Comparison of ENCODE assay signal across 10 cellular contexts in genomic region chr2:199596549-199596948, GRCh38.
DNase-seq lines count a peak whose midpoint lies in the region; ATAC-seq and TF ChIP-seq lines count a peak whose summit lies in the region.
"Had no signal": no experiment of that assay in that cellular context is flagged by ENCODE, and none has a peak within 500 bp of the region (broad histone marks: within the 10 kb centered on the region; RNA-seq: fewer than 3 reads in every experiment).

No MANE protein-coding gene starts in this region.

- H3K27ac Mint-ChIP-seq in nephron progenitor cell = no peak overlapping the region

- ATAC-seq in HG03378 (IDR thresholded peaks at IDR 0.05; ENCODE audit: unreplicated experiment) (no peak), aorta (ENCODE audit: low FRiP score) (no peak)

- no peaks in the 10 kb centered on the region for H3K9me3 ChIP-seq in WERI-Rb-1 (ENCODE audit: severe bottlenecking)
- no peaks in the 10 kb centered on the region for H3K9me3 ChIP-seq in aorta (ENCODE audit: control insufficient read depth, low read length)
- H3K9me3 ChIP-seq: BLaER1 treated with 17β-estradiol and CSF1 and Interleukin-3, amounts not matched to agents 10 nM and 100 nM had no signal

- H3K4me1 ChIP-seq in aorta (ENCODE audit: control insufficient read depth in 1 of 2, insufficient read depth in 2 of 2, low read length in 2 of 2) = no peaks in the 10 kb centered on the region

- H3K36me3 ChIP-seq in WERI-Rb-1 (no peaks in the 10 kb centered on the region), aorta (ENCODE audit: control insufficient read depth in 1 of 2, insufficient read depth in 2 of 2, low read length in 1 of 2) (no peaks in the 10 kb centered on the region)
- H3K36me3 ChIP-seq: BLaER1 treated with 17β-estradiol and CSF1 and Interleukin-3, amounts not matched to agents 10 nM and 100 nM had no signal

- no peaks in the 10 kb centered on the region for H3K36me3 Mint-ChIP-seq in nephron progenitor cell (ENCODE audit: low read depth)

- H3K27me3 ChIP-seq in WERI-Rb-1 (ENCODE audit: insufficient read depth, low read depth, severe bottlenecking) (no peaks in the 10 kb centered on the region), aorta (ENCODE audit: control insufficient read depth in 1 of 2, insufficient read depth in 2 of 2, low read length in 1 of 2) (peaks cover 0 to 2% of the 10 kb centered on the region in 2 donors)
- H3K27me3 ChIP-seq: BLaER1 treated with 17β-estradiol and CSF1 and Interleukin-3, amounts not matched to agents 10 nM and 100 nM had no signal

- H3K4me3 Mint-ChIP-seq in nephron progenitor cell = no peak overlapping the region

- intact Hi-C loops in aorta (cut with DNase I) = no loop called here

- H3K4me1 Mint-ChIP-seq in nephron progenitor cell = peaks cover 30% of the 10 kb centered on the region

- peak; percentile 53 for TF ChIP-seq CTCF in LNCAP (IDR thresholded peaks at IDR 0.05)
- 0 out of 2 replicates have a peak, but pooled peaks have one; percentile 16 for TF ChIP-seq CTCF in WERI-Rb-1 (IDR thresholded peaks at IDR 0.05; ENCODE audit: low read depth, low read length)
- TF ChIP-seq CTCF in nephron progenitor cell (IDR thresholded peaks at IDR 0.05) = peak; percentile 32

- no peak overlapping the region for H3K4me3 ChIP-seq in WERI-Rb-1 (ENCODE audit: low read depth, low read length)
- no peak overlapping the region for H3K4me3 ChIP-seq in aorta (ENCODE audit: low read length in 2 of 2)
- H3K4me3 ChIP-seq: BLaER1 treated with 17β-estradiol and CSF1 and Interleukin-3, amounts not matched to agents 10 nM and 100 nM had no signal

- H3K9me3 Mint-ChIP-seq in nephron progenitor cell = no peaks in the 10 kb centered on the region

- peaks cover 3% of the 10 kb centered on the region for H3K27me3 Mint-ChIP-seq in nephron progenitor cell (ENCODE audit: low read depth, poor library complexity)

- no peak overlapping the region for H3K27ac ChIP-seq in WERI-Rb-1
- no peak overlapping the region for H3K27ac ChIP-seq in aorta (ENCODE audit: low read depth in 1 of 2, low read length in 2 of 2)
- H3K27ac ChIP-seq: BLaER1 treated with 17β-estradiol and CSF1 and Interleukin-3, amounts not matched to agents 10 nM and 100 nM; epithelial cell of prostate had no signal

- whole genome bisulfite sequencing in aorta, 2 donors = 45 to 63% methylated on average over 1 of the region's 1 CpG

- DNase-seq in NCI-H146 (lab: John Stamatoyannopoulos, UW) = peak; percentile 2
- no peak for DNase-seq in NCI-H146 treated with DMSO at 0.1 percent for 48 hours (lab: John Stamatoyannopoulos, UW; ENCODE audit: unreplicated experiment)
- no peak for DNase-seq in WERI-Rb-1
- no peak for DNase-seq in nephron progenitor cell
- no peak for DNase-seq in aorta
- no peak for DNase-seq in effector CD8-positive, alpha-beta T cell (lab: John Stamatoyannopoulos, UW)
